In the genomic region with DNA sequence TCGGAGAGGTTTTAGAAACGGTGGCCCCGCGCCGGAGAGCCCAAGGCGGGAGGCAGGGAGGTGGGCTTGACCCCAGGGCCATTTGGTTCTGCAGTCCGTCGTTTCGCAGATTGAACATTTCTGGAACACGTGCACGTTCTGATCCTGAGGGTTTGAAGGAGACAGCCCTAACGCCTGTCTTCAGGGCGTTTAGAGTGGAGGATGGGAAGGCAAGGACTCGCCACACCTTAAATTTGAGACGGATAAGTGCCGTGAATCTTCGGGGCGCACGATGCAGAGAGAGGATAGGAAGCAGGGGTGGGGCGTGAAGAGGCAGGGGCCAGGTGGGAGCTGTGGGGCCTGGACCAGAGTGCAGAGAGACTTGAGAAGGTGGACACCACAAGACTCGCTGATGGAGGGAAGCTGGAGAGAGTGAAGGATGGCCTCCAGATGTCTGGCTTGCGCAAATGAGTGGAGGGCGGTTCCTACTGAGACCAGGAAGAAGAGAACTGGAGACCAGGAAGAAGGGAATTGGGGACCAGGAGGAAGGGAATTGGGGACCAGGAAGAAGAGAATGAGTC, we compare ENCODE assay signal across 8 cellular contexts. TPM values are rescaled to one million over a fixed set of nuclear protein-coding genes. Genes with fewer than 3 reads are reported as not detected.
DNase-seq lines count a peak whose midpoint lies in the region; TF ChIP-seq lines count a peak whose summit lies in the region.

No MANE protein-coding gene starts in this region.

- H3K9ac ChIP-seq in SU-DHL-6 (ENCODE audit: low read length) = no peak overlapping the region

- peaks cover 6% of the 10 kb centered on the region for H3K36me3 Mint-ChIP-seq in progenitor cell of endocrine pancreas (ENCODE audit: insufficient read depth)

- H3K4me1 Mint-ChIP-seq in progenitor cell of endocrine pancreas (ENCODE audit: low read depth) = peaks cover 28% of the 10 kb centered on the region

- peak overlapping the region; percentile 77 for H2AFZ ChIP-seq in SU-DHL-6 (ENCODE audit: low read depth, low read length, severe bottlenecking)

- H4K20me1 ChIP-seq in SU-DHL-6 (ENCODE audit: low read depth, low read length) = no peaks in the 10 kb centered on the region; the same call in 1 of the 2 replicates

- H3F3A ChIP-seq in SU-DHL-6 (ENCODE audit: insufficient read depth) = peaks cover 4% of the 10 kb centered on the region; the same call in 1 of the 2 replicates

- H3K79me2 ChIP-seq in SU-DHL-6 (ENCODE audit: insufficient read depth, low read length) = peaks cover 38% of the 10 kb centered on the region

- peaks cover 10% of the 10 kb centered on the region for H3K27me3 Mint-ChIP-seq in progenitor cell of endocrine pancreas

- WGBS in esophagus squamous epithelium, 2 donors = 60 to 72% methylated on average over 22 to 23 of the region's 23 CpGs

- intact Hi-C loops in esophagus squamous epithelium (cut with DNase I) = no loop called here

- no peak overlapping the region for H3K27ac ChIP-seq in SU-DHL-6 (ENCODE audit: low read depth, low read length)
- H3K27ac ChIP-seq in esophagus squamous epithelium = no peak overlapping the region

- H3K9me3 ChIP-seq in SU-DHL-6 (ENCODE audit: insufficient read depth, low read length) (no peaks in the 10 kb centered on the region), esophagus squamous epithelium (no peaks in the 10 kb centered on the region)

- TF ChIP-seq POLR2A in esophagus squamous epithelium (IDR thresholded peaks at IDR 0.05) = no peak

- no peaks in the 10 kb centered on the region for H3K9me2 ChIP-seq in SU-DHL-6 (replicated peaks; ENCODE audit: insufficient read depth, low read length)

- H3K4me3 ChIP-seq in H7 (ENCODE audit: insufficient read depth, low read depth, low read length) (peak overlapping the region; percentile 67), SU-DHL-6 (ENCODE audit: insufficient read depth, low read length, poor library complexity, severe bottlenecking) (no peak overlapping the region), esophagus squamous epithelium (peak overlapping the region in 3 of 4 donors; percentile 69 to 98 (median 92))

- peaks cover 18 to 51% (median 31%) of the 10 kb centered on the region in 3 donors for H3K4me1 ChIP-seq in esophagus squamous epithelium

- DNase-seq in H7 (peak; percentile 43), esophagus squamous epithelium (lab: John Stamatoyannopoulos, UW) (no peak), progenitor cell of endocrine pancreas (ENCODE audit: low spot score, unreplicated experiment) (no peak), HUDEP-2 (lab: John Stamatoyannopoulos, UW; ENCODE audit: unreplicated experiment in 76 of 76) (no peak), OCI-M2 (lab: John Stamatoyannopoulos, UW; ENCODE audit: unreplicated experiment) (no peak), foreskin melanocyte (no peak)
- DNase-seq in stimulated activated CD4-positive, alpha-beta T cell treated with anti-CD3 and anti-CD28 coated beads, Interleukin-15, amount 100 ng/mL, for 24 hours = no peak

- H3K9me3 Mint-ChIP-seq in progenitor cell of endocrine pancreas (ENCODE audit: low read depth) = no peaks in the 10 kb centered on the region

- peak overlapping the region; percentile 85 for H3K27ac Mint-ChIP-seq in progenitor cell of endocrine pancreas

- peaks cover 8% of the 10 kb centered on the region for H3K36me3 ChIP-seq in H7 (replicated peaks; ENCODE audit: control insufficient read depth, insufficient read depth, low read length)
- no peaks in the 10 kb centered on the region for H3K36me3 ChIP-seq in SU-DHL-6 (ENCODE audit: low read length)
- H3K36me3 ChIP-seq in esophagus squamous epithelium = peaks cover 0 to 6% (median 0%) of the 10 kb centered on the region in 3 donors

- TF ChIP-seq CTCF in SU-DHL-6 (IDR thresholded peaks at IDR 0.05; ENCODE audit: insufficient read depth, low read length, poor library complexity, severe bottlenecking) (no peak), esophagus squamous epithelium (IDR thresholded peaks at IDR 0.05) (no peak), progenitor cell of endocrine pancreas (IDR thresholded peaks at IDR 0.05; ENCODE audit: unreplicated experiment) (no peak)

- H3K27me3 ChIP-seq in H7 (ENCODE audit: control insufficient read depth, insufficient read depth, low read length) (peaks cover 13% of the 10 kb centered on the region), SU-DHL-6 (ENCODE audit: low read length) (no peaks in the 10 kb centered on the region), esophagus squamous epithelium (peaks cover 0 to 25% (median 0%) of the 10 kb centered on the region in 4 donors)

- H3K4me2 ChIP-seq in SU-DHL-6 (ENCODE audit: low read depth, low read length, poor library complexity, severe bottlenecking) = peak overlapping the region; percentile 39

- peak overlapping the region; percentile 69 for H3K4me3 Mint-ChIP-seq in progenitor cell of endocrine pancreas (ENCODE audit: low read depth)

RNA-seq across cellular contexts. Expression of a gene that starts 0.8 kb away (rescaled TPM):
- 43.4 and 49.6 TPM in 2 replicates for total RNA-seq in H7 (2014; rRNA removed; shearing (Covaris generic))
- total RNA-seq in esophagus squamous epithelium = 10 to 100 TPM; 11.7 to 31.5 (median 14.9) TPM
- total RNA-seq in progenitor cell of endocrine pancreas = 42.6 and 46.7 TPM in 2 replicates

RNA-seq across cellular contexts. Expression of a gene that starts 54.2 kb away (rescaled TPM):
- total RNA-seq in H7 (2014; rRNA removed; shearing (Covaris generic)) = 77.9 and 98.2 TPM in 2 replicates
- total RNA-seq in esophagus squamous epithelium = 10 to 100 TPM; 12.1 to 82.5 (median 36.8) TPM
- total RNA-seq in progenitor cell of endocrine pancreas = 46.3 and 52.7 TPM in 2 replicates
